Comparison of ENCODE assay signal across 27 cellular contexts in genomic region chr4:79211490-79211889, GRCh38.
A peak's percentile ranks its signal among the peaks of the same experiment; 100 is the strongest.
DNase-seq lines count a peak whose midpoint lies in the region; ATAC-seq and TF ChIP-seq lines count a peak whose summit lies in the region.
"Had no signal": no experiment of that assay in that cellular context is flagged by ENCODE, and none has a peak within 500 bp of the region (broad histone marks: within the 10 kb centered on the region; RNA-seq: fewer than 3 reads in every experiment).

No MANE protein-coding gene starts in this region.

- no peak overlapping the region for H3K4me3 ChIP-seq in mucosa of descending colon
- H3K4me3 ChIP-seq: BLaER1 treated with 17β-estradiol and CSF1 and Interleukin-3, amounts not matched to agents 10 nM and 100 nM; breast epithelium; coronary artery; esophagus muscularis mucosa; right atrium auricular region; upper lobe of right lung had no signal

- peaks cover 18% of the 10 kb centered on the region for H3K4me1 ChIP-seq in mucosa of descending colon (ENCODE audit: low read depth)
- H3K4me1 ChIP-seq: breast epithelium, right atrium auricular region, upper lobe of right lung had no signal

- DNase-seq in DMS 273 (lab: John Stamatoyannopoulos, UW; ENCODE audit: unreplicated experiment) (peak; percentile 95), NCI-H1694 (lab: John Stamatoyannopoulos, UW) (peak; percentile 73), NCI-H82 treated with DMSO at 0.1 percent for 48 hours (lab: John Stamatoyannopoulos, UW; ENCODE audit: unreplicated experiment) (peak; percentile 81), mucosa of descending colon (peak in 2 of 3 donors; percentile 29 to 34), DMS153 (lab: John Stamatoyannopoulos, UW) (no peak), MV-4-11 (lab: John Stamatoyannopoulos, UW) (no peak)
- DNase-seq: ACHN; activated CD4-positive, alpha-beta T cell treated with anti-CD3 and anti-CD28 coated beads, Interleukin-2, amount 50 U/mL, for 1 hour; activated CD8-positive, alpha-beta memory T cell treated with anti-CD3 and anti-CD28 coated beads, Interleukin-2, amount 10 ng/mL, durations not matched to agents 7 days and 5 days; activated naive CD4-positive, alpha-beta T cell treated with anti-CD3 and anti-CD28 coated beads for 36 hours; Calu3; effector memory CD8-positive, alpha-beta T cell; foreskin melanocyte; H9; MM.1S; naive thymus-derived CD8-positive, alpha-beta T cell; NCI-H1436 treated with DMSO at 0.1 percent for 48 hours; stimulated activated CD4-positive, alpha-beta T cell treated with anti-CD3 and anti-CD28 coated beads, Interleukin-2, amount 100 ng/mL, for 48 hours; T-helper 17 cell; upper lobe of right lung had no signal

- ATAC-seq in mucosa of descending colon (peak; percentile 25), HG03521 (IDR thresholded peaks at IDR 0.05; ENCODE audit: unreplicated experiment) (no peak)
- ATAC-seq: activated CD8-positive, alpha-beta memory T cell treated with anti-CD3 and anti-CD28 coated beads, Interleukin-2, amount 10 ng/mL, durations not matched to agents 7 days and 5 days; effector memory CD8-positive, alpha-beta T cell; naive thymus-derived CD8-positive, alpha-beta T cell; stimulated activated effector memory CD8-positive, alpha-beta T cell treated with anti-CD3 and anti-CD28 coated beads, Interleukin-12 subunit alpha, Interleukin-12 subunit beta, amount 100 ng/mL, for 72 hours; T-helper 17 cell; upper lobe of right lung had no signal

- no peak for TF ChIP-seq CTCF in mucosa of descending colon (IDR thresholded peaks at IDR 0.05)

- H3K36me3 ChIP-seq in mucosa of descending colon (ENCODE audit: low read depth): no peaks in the 10 kb centered on the region
- H3K36me3 ChIP-seq: BLaER1 treated with 17β-estradiol and CSF1 and Interleukin-3, amounts not matched to agents 10 nM and 100 nM; breast epithelium; esophagus muscularis mucosa; right atrium auricular region; upper lobe of right lung had no signal

- peaks cover 3% of the 10 kb centered on the region for H3K9me3 ChIP-seq in mucosa of descending colon
- H3K9me3 ChIP-seq: esophagus muscularis mucosa, upper lobe of right lung had no signal

- intact Hi-C loops in mucosa of descending colon (cut with DNase I, micrococcal nuclease): no loop called here

Comparison
In these comparisons a context has a peak if more than half of its experiments do, and no peak if none do; other contexts are left out.
1. DNase-seq: peak in DMS 273 (single experiment), NCI-H1694 (single experiment), NCI-H82 treated with DMSO at 0.1 percent for 48 hours (single experiment) and mucosa of descending colon (2 of 3); none in DMS153 (single experiment) and MV-4-11 (single experiment).